ENCODE assay signal across 3 cellular contexts in the genomic region with DNA sequence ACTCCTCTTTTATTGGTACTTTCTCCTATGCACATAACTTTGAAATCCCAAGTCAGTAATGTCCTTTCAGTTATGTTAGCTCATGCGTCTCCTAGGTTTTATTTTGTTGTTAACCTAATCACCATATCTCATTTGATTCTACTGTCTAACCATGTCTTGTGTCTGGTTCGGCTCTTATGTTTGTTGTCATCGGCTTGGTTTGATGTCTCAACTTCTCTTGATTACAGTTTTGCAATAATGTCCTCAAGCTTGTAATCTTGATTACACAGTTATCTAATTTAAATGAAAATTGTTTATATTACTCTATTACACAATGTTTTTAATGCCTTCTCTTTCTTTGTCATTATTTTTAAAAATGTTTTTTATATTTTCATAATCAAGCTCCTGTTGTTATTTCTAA.
TF ChIP-seq lines count a peak whose summit lies in the region.

No MANE protein-coding gene starts in this region.

TF ChIP-seq in SK-N-SH, 30 proteins besides CTCF, POLR2A, EP300 and RAD21 (continued from another document and continues in another):
- no peak for TF ChIP-seq REST (IDR thresholded peaks at IDR 0.05; ENCODE audit: low read depth, low read length)
- no peak for TF ChIP-seq ZBTB33 (IDR thresholded peaks at IDR 0.05; ENCODE audit: borderline replicate concordance, low read depth)
- no peak for TF ChIP-seq MXI1 (IDR thresholded peaks at IDR 0.05; ENCODE audit: low read depth, low read length)
- TF ChIP-seq RFX5 (IDR thresholded peaks at IDR 0.05; ENCODE audit: low read length) = no peak
- no peak for TF ChIP-seq NFIC (IDR thresholded peaks at IDR 0.05; ENCODE audit: borderline replicate concordance)
- no peak for TF ChIP-seq GABPA (IDR thresholded peaks at IDR 0.05; ENCODE audit: low read depth)
- TF ChIP-seq JUND (IDR thresholded peaks at IDR 0.05) = no peak
- TF ChIP-seq, protein P1, sequence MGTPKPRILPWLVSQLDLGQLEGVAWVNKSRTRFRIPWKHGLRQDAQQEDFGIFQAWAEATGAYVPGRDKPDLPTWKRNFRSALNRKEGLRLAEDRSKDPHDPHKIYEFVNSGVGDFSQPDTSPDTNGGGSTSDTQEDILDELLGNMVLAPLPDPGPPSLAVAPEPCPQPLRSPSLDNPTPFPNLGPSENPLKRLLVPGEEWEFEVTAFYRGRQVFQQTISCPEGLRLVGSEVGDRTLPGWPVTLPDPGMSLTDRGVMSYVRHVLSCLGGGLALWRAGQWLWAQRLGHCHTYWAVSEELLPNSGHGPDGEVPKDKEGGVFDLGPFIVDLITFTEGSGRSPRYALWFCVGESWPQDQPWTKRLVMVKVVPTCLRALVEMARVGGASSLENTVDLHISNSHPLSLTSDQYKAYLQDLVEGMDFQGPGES (IDR thresholded peaks at IDR 0.05; ENCODE audit: low read depth, low read length) = no peak
- TF ChIP-seq RXRA (IDR thresholded peaks at IDR 0.05; ENCODE audit: borderline replicate concordance, low read depth) = no peak
- no peak for TF ChIP-seq MAX (IDR thresholded peaks at IDR 0.05; ENCODE audit: low read depth)
- no peak for TF ChIP-seq FOXJ3 (CRISPR knock-in tag; IDR thresholded peaks at IDR 0.05)

TF ChIP-seq in SK-N-SH treated with all-trans-retinoic acid at 6 μM for 48 hours, 23 proteins besides CTCF, POLR2A, EP300 and RAD21:
- TF ChIP-seq, protein P2, sequence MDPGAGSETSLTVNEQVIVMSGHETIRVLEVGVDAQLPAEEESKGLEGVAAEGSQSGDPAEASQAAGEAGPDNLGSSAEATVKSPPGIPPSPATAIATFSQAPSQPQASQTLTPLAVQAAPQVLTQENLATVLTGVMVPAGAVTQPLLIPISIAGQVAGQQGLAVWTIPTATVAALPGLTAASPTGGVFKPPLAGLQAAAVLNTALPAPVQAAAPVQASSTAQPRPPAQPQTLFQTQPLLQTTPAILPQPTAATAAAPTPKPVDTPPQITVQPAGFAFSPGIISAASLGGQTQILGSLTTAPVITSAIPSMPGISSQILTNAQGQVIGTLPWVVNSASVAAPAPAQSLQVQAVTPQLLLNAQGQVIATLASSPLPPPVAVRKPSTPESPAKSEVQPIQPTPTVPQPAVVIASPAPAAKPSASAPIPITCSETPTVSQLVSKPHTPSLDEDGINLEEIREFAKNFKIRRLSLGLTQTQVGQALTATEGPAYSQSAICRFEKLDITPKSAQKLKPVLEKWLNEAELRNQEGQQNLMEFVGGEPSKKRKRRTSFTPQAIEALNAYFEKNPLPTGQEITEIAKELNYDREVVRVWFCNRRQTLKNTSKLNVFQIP (CRISPR knock-in tag; IDR thresholded peaks at IDR 0.05; ENCODE audit: borderline replicate concordance, low read depth) = no peak

TF ChIP-seq in K562, 482 proteins besides CTCF, POLR2A, EP300 and RAD21 (continued from another document):
- TF ChIP-seq CEBPB (tag; IDR thresholded peaks at IDR 0.05) = 0 out of 2 replicates have a peak, but pooled peaks have one; percentile 24
